Comparison of ENCODE assay signal across 9 cellular contexts in genomic region chr4:57119054-57119651, GRCh38.
A peak's percentile ranks its signal among the peaks of the same experiment; 100 is the strongest.
DNase-seq lines count a peak whose midpoint lies in the region; ATAC-seq and FAIRE-seq lines count a peak whose summit lies in the region.
"Had no signal": no experiment of that assay in that cellular context is flagged by ENCODE, and none has a peak within 500 bp of the region (broad histone marks: within the 10 kb centered on the region; RNA-seq: fewer than 3 reads in every experiment).

No MANE protein-coding gene starts in this region.

- H3K36me3 ChIP-seq in duodenal mucosa (ENCODE audit: control insufficient read depth in 1 of 2, insufficient read depth in 2 of 2, low read length in 2 of 2), result no peaks in the 10 kb centered on the region

- H3K9me3 ChIP-seq in duodenal mucosa (ENCODE audit: control insufficient read depth in 1 of 2, low read length in 2 of 2), result no peaks in the 10 kb centered on the region

- no peaks in the 10 kb centered on the region for H3K4me1 ChIP-seq in duodenal mucosa (ENCODE audit: control insufficient read depth in 1 of 2, insufficient read depth in 2 of 2, low read length in 2 of 2)

- H3K4me3 ChIP-seq in duodenal mucosa (ENCODE audit: low read depth in 1 of 2, low read length in 2 of 2), result no peak overlapping the region

- ATAC-seq in GM18519 (IDR thresholded peaks at IDR 0.05; ENCODE audit: low FRiP score, unreplicated experiment), result no peak
- no peak for ATAC-seq in HG03175 (IDR thresholded peaks at IDR 0.05; ENCODE audit: unreplicated experiment)

- no peak overlapping the region for H3K9ac ChIP-seq in duodenal mucosa (ENCODE audit: low read depth in 1 of 2, low read length in 2 of 2)

- H3K27ac ChIP-seq in duodenal mucosa (ENCODE audit: low read depth, low read length), result peak overlapping the region; percentile 26
- H3K27ac ChIP-seq: 22Rv1 had no signal

- DNase-seq in DMS 273 (lab: John Stamatoyannopoulos, UW; ENCODE audit: unreplicated experiment), result peak; percentile 25
- no peak for DNase-seq in DMS 273 treated with DMSO at 0.1 percent for 48 hours (lab: John Stamatoyannopoulos, UW)
- peak; percentile 20 for DNase-seq in midbrain (lab: John Stamatoyannopoulos, UW)
- DNase-seq in urothelium cell line (ENCODE audit: low spot score), result peak; percentile 85
- no peak for DNase-seq in NCI-H510A (lab: John Stamatoyannopoulos, UW)

- peaks cover 0 to 8% of the 10 kb centered on the region in 2 donors for H3K27me3 ChIP-seq in duodenal mucosa (ENCODE audit: control insufficient read depth in 1 of 2, insufficient read depth in 2 of 2, low read length in 2 of 2)

- peak; percentile 90 for FAIRE-seq in urothelium cell line (lab: Jason Lieb, UNC)

Comparison
In these comparisons a context has a peak if more than half of its experiments do, and no peak if none do; other contexts are left out.
1. DNase-seq: peak in DMS 273 (single experiment), midbrain (single experiment) and urothelium cell line (single experiment); none in DMS 273 treated with DMSO at 0.1 percent for 48 hours (single experiment) and NCI-H510A (single experiment).